Comparison of ENCODE assay signal across 1 cellular context in genomic region chr1:41476807-41477361, GRCh38.
TF ChIP-seq lines count a peak whose summit lies in the region.

No MANE protein-coding gene starts in this region.

TF ChIP-seq in H1, 55 proteins besides CTCF, POLR2A, EP300 and RAD21:
- TF ChIP-seq EGR1 (IDR thresholded peaks at IDR 0.05; ENCODE audit: borderline replicate concordance, low read depth, low read length) (no peak), RNF2 (IDR thresholded peaks at IDR 0.05; ENCODE audit: borderline replicate concordance, low read depth, low read length, missing control alignments, poor library complexity, severe bottlenecking) (no peak), KDM5A (IDR thresholded peaks at IDR 0.05; ENCODE audit: low read length) (no peak)
